ENCODE assay signal across 31 cellular contexts in genomic region chr10:76628801-76629200, GRCh38.
"Had no signal": no experiment of that assay in that cellular context is flagged by ENCODE, and none has a peak within 500 bp of the region (broad histone marks: within the 10 kb centered on the region; RNA-seq: fewer than 3 reads in every experiment).

No MANE protein-coding gene starts in this region.

- H2AFZ ChIP-seq: parathyroid adenoma had no signal

- H3K9ac ChIP-seq: parathyroid adenoma had no signal

- H3K4me1 ChIP-seq: esophagus squamous epithelium, lower lobe of right lung, parathyroid adenoma, right lobe of liver, thyroid gland had no signal

- H3K9me3 Mint-ChIP-seq: natural killer cell, neural crest cell had no signal

- H3K27ac Mint-ChIP-seq: immature natural killer cell, natural killer cell, progenitor cell of endocrine pancreas had no signal

- H3K27me3 ChIP-seq: esophagus squamous epithelium, right lobe of liver, stomach, thyroid gland, vagina had no signal

- H3K36me3 ChIP-seq: esophagus squamous epithelium, heart right ventricle, lower lobe of right lung, neutrophil, right lobe of liver, stomach, thyroid gland, vagina had no signal

- H3K4me3 ChIP-seq: coronary artery, esophagus squamous epithelium, heart right ventricle, lower lobe of right lung, right lobe of liver, smooth muscle cell, stomach, thyroid gland, vagina had no signal

- H3K9me3 ChIP-seq: esophagus squamous epithelium, heart right ventricle, lower lobe of right lung, neutrophil, right lobe of liver, stomach, thyroid gland, vagina had no signal

- H3K4me2 ChIP-seq: smooth muscle cell had no signal

- H3K36me3 Mint-ChIP-seq: immature natural killer cell, natural killer cell had no signal

- ATAC-seq: heart right ventricle, left ventricle myocardium superior, lower lobe of right lung, natural killer cell, right lobe of liver had no signal

- DNase-seq: dermis blood vessel endothelial cell; effector memory CD4-positive, alpha-beta T cell; erythroblast; esophagus squamous epithelium; foreskin melanocyte; glutamatergic neuron; heart right ventricle; hypothalamus; immature natural killer cell; islet precursor cell; kidney glomerular epithelial cell; left ventricle myocardium superior; lower lobe of right lung; natural killer cell; right lobe of liver; stimulated activated CD4-positive, alpha-beta T cell treated with anti-CD3 and anti-CD28 coated beads, Interleukin-12 subunit alpha, Interleukin-12 subunit beta, amount 100 ng/mL, for 4 hours; stimulated activated CD4-positive, alpha-beta T cell treated with anti-CD3 and anti-CD28 coated beads, Interleukin-1b, Interleukin-23, amount 100 ng/mL, for 48 hours; stimulated activated CD4-positive, alpha-beta T cell treated with anti-CD3 and anti-CD28 coated beads, Interleukin-4, amount 100 ng/mL, for 1 hour; stimulated activated CD8-positive, alpha-beta memory T cell treated with anti-CD3 and anti-CD28 coated beads, Interleukin-4, amount 100 ng/mL, for 48 hours; stimulated activated naive CD4-positive, alpha-beta T cell treated with Interleukin-2 at 50 U/mL for 16 hours; stomach; thyroid gland; trophoblast cell had no signal

- H3K27ac ChIP-seq: coronary artery, esophagus squamous epithelium, heart right ventricle, lower lobe of right lung, neutrophil, parathyroid adenoma, right lobe of liver, stomach, thyroid gland, vagina had no signal

- FAIRE-seq: endothelial cell of umbilical vein had no signal

- H3K4me3 Mint-ChIP-seq: immature natural killer cell, natural killer cell, neural crest cell had no signal
